ENCODE assay signal across 10 cellular contexts in the genomic region with DNA sequence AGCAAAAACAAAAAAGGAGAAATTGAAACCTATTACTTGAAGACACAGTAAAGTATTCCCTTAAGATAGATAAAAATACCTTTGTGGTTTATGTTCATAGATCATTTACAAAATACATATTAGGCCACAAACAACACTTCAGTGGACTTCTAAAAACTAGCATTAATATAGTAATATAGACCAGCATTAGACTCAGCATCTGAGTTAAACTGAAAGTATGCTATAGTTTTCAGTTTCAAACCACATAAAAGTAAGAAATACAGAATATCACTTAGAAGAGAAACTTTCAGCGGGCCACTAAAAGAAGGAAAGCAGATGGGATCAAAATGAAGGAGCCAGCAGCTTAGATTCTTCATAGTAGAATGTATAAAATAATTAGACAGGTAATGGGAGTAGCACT.
DNase-seq lines count a peak whose midpoint lies in the region; ATAC-seq, FAIRE-seq and TF ChIP-seq lines count a peak whose summit lies in the region.
"Had no signal": no experiment of that assay in that cellular context is flagged by ENCODE, and none has a peak within 500 bp of the region (broad histone marks: within the 10 kb centered on the region; RNA-seq: fewer than 3 reads in every experiment).

No MANE protein-coding gene starts in this region.

- H3K4me3 ChIP-seq in Loucy (ENCODE audit: low read length, poor library complexity, severe bottlenecking) (peak overlapping the region; percentile 11), transverse colon (no peak overlapping the region)

- H3K4me2 ChIP-seq in Loucy (ENCODE audit: low read depth, low read length, poor library complexity, severe bottlenecking) = peak overlapping the region; percentile 45

- H3K27ac ChIP-seq in transverse colon = no peak overlapping the region

- intact Hi-C loops in cardiac septum (cut with DNase I) = no loop called here
- intact Hi-C loops in transverse colon (cut with DNase I; ENCODE audit: low total_unique reads) = no loop called here

- H3K79me2 ChIP-seq in Loucy (ENCODE audit: insufficient read depth, low read length) = no peaks in the 10 kb centered on the region

- no peaks in the 10 kb centered on the region for H3K9me2 ChIP-seq in Loucy (replicated peaks; ENCODE audit: low read depth, low read length)

- peak; percentile 97 for ATAC-seq in GM18511 (IDR thresholded peaks at IDR 0.05; ENCODE audit: unreplicated experiment)
- peak; percentile 88 for ATAC-seq in GM21360 (IDR thresholded peaks at IDR 0.05; ENCODE audit: unreplicated experiment)
- peak; percentile 95 for ATAC-seq in HG02981 (IDR thresholded peaks at IDR 0.05; ENCODE audit: unreplicated experiment)

- H2AFZ ChIP-seq in Loucy (ENCODE audit: low read length) = peak overlapping the region; percentile 6; the same call in 1 of the 2 replicates

- no peak for TF ChIP-seq EP300 in transverse colon (IDR thresholded peaks at IDR 0.05; ENCODE audit: low read depth)

- no peaks in the 10 kb centered on the region for H3F3A ChIP-seq in Loucy (ENCODE audit: low read depth)

- 55 to 78% methylated on average over 1 of the region's 1 CpG for WGBS in transverse colon (ENCODE audit: low coverage in 1 of 2), 2 donors

- H3K4me1 ChIP-seq in Loucy (ENCODE audit: insufficient read depth, low read length, poor library complexity, severe bottlenecking) = peaks cover 35% of the 10 kb centered on the region
- H3K4me1 ChIP-seq in transverse colon = no peaks in the 10 kb centered on the region

- H3K36me3 ChIP-seq in Loucy (ENCODE audit: insufficient read depth, low read length) (no peaks in the 10 kb centered on the region), transverse colon (peaks cover 0 to 21% (median 0%) of the 10 kb centered on the region in 4 donors)

- in situ Hi-C loops in transverse colon (cut with MboI; ENCODE audit: low pct_ligation_motif_present in 1 of 4, low pct_unique_long_range_greater_than_20kb in 1 of 4, low sequenced_read_pairs in 3 of 4) = no loop called here

- no peaks in the 10 kb centered on the region for H4K20me1 ChIP-seq in Loucy (ENCODE audit: insufficient read depth, low read length, poor library complexity, severe bottlenecking)

- no peak overlapping the region for H3K9ac ChIP-seq in Loucy (ENCODE audit: low read depth, low read length, poor library complexity, severe bottlenecking)

- DNase-seq in NCI-H1417 (lab: John Stamatoyannopoulos, UW) (no peak), cardiac septum (ENCODE audit: low spot score) (no peak), transverse colon (no peak), HTR-8/SVneo (ENCODE audit: insufficient read length, low spot score) (no peak)
- DNase-seq: activated CD4-positive, alpha-beta T cell treated with anti-CD3 and anti-CD28 coated beads, Interleukin-2, amount 50 U/mL, for 1 hour; CD4-positive, alpha-beta T cell had no signal

- TF ChIP-seq POLR2A in transverse colon (IDR thresholded peaks at IDR 0.05) = no peak

- FAIRE-seq in HTR-8/SVneo (lab: Jason Lieb, UNC) = no peak

- no peak for TF ChIP-seq CTCF in Loucy (conservative IDR thresholded peaks at IDR 0.05; ENCODE audit: low read length)
- TF ChIP-seq CTCF in transverse colon (IDR thresholded peaks at IDR 0.05) = no peak

- H3K9me3 ChIP-seq in Loucy (ENCODE audit: insufficient read depth, low read depth, low read length) = no peaks in the 10 kb centered on the region
- H3K9me3 ChIP-seq in transverse colon = no peaks in the 10 kb centered on the region

- H3K27me3 ChIP-seq in Loucy (ENCODE audit: insufficient read depth, low read length, poor library complexity, severe bottlenecking) (no peaks in the 10 kb centered on the region), transverse colon (no peaks in the 10 kb centered on the region)
